In the genomic region with DNA sequence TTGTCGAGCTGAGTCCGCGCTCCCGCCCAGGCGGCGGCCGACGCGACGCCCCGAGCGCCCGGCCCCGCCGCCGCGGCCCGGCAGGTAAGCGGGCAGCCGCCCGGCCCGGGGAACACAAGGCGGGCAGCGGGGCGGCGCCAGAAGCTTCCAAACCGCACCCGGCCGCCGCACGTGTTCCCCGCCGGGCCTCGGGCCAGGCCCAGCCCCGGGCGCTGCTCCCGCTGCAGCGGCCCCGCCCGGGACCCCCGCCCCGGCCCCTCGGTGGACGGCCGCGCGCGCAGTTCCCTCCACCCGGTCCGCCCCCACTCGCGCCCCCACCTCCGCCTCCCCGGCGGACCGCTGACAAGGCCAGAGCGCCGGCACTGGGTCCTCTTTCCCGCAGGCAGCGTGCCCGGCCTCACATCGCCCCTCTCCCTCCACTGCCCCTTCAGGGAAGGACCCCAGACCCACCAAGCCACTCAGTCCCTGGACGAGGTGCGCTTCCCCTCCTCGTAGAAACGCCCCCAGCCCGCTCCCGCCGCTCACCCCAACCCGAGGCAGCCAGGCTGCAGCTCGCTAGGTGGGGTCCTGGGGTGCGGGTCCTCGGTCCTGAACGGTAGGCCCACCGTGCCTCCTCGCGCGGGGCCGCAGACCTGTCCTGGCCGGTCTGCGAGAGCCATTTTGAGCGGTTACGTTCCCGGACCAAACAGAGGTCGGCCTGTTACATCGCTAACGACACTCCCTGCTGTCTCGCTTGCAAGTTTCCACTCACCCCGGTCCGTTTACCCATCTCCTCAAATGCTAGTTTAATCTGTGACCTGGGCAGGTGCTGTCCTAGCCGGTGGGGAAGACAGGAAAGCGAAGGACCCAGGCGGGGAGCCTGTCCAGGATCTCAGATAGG, we compare ENCODE assay signal across 8 cellular contexts. TPM values are rescaled to one million over a fixed set of nuclear protein-coding genes. Genes with fewer than 3 reads are reported as not detected.
A peak's percentile ranks its signal among the peaks of the same experiment; 100 is the strongest.
DNase-seq lines count a peak whose midpoint lies in the region; TF ChIP-seq lines count a peak whose summit lies in the region.

No MANE protein-coding gene starts in this region.

- H3K9me3 ChIP-seq in iPS DF 6.9 (ENCODE audit: control insufficient read depth, insufficient read depth, low read length) (no peaks in the 10 kb centered on the region), skeletal muscle tissue (ENCODE audit: control insufficient read depth in 3 of 3, low read length in 3 of 3) (no peaks in the 10 kb centered on the region)

- H3K4me1 ChIP-seq in iPS DF 6.9 (ENCODE audit: control insufficient read depth, insufficient read depth, low read length) (peaks cover 11% of the 10 kb centered on the region), skeletal muscle tissue (ENCODE audit: control insufficient read depth in 3 of 3, insufficient read depth in 3 of 3, low read length in 3 of 3) (peaks cover 41 to 55% (median 44%) of the 10 kb centered on the region in 3 donors)

- TF ChIP-seq RAD21 in Ishikawa (IDR thresholded peaks at IDR 0.05; ENCODE audit: low read depth): no peak

- peak overlapping the region; percentile 95 for H3K4me3 Mint-ChIP-seq in activated naive CD8-positive, alpha-beta T cell

- H3K4me3 ChIP-seq in iPS DF 6.9 (ENCODE audit: low read length): peak overlapping the region; percentile 88
- H3K4me3 ChIP-seq in skeletal muscle tissue (ENCODE audit: low read length in 3 of 3): peak overlapping the region; percentile 89 to 95 (median 90)

- H3K9me3 Mint-ChIP-seq in activated naive CD8-positive, alpha-beta T cell (ENCODE audit: low read depth): no peaks in the 10 kb centered on the region

- peak overlapping the region; percentile 89 for H3K27ac Mint-ChIP-seq in activated naive CD8-positive, alpha-beta T cell

- peaks cover 37% of the 10 kb centered on the region for H3K4me1 Mint-ChIP-seq in activated naive CD8-positive, alpha-beta T cell (ENCODE audit: low read depth)

- H3K9ac ChIP-seq in skeletal muscle tissue (ENCODE audit: low read depth in 1 of 3, low read length in 3 of 3): peak overlapping the region; percentile 84 to 93 (median 87)

- whole genome bisulfite sequencing in iPS DF 6.9 (ENCODE audit: insufficient coverage, insufficient read length): no CpG with 5 or more reads among the region's 93 CpGs

- H3K27me3 ChIP-seq in iPS DF 6.9 (ENCODE audit: control insufficient read depth, insufficient read depth, low read length) (no peaks in the 10 kb centered on the region), skeletal muscle tissue (ENCODE audit: control insufficient read depth in 3 of 3, insufficient read depth in 3 of 3, low read length in 3 of 3) (no peaks in the 10 kb centered on the region)

- peaks cover 7% of the 10 kb centered on the region for H3K36me3 Mint-ChIP-seq in activated naive CD8-positive, alpha-beta T cell

- H3K27ac ChIP-seq in iPS DF 6.9 (ENCODE audit: low read length) (no peak overlapping the region), skeletal muscle tissue (ENCODE audit: low read depth, low read length) (peak overlapping the region; percentile 51)

- peak; percentile 58 for DNase-seq in D341Med (ENCODE audit: low spot score)
- DNase-seq in GM20000 (ENCODE audit: low spot score): peak; percentile 58
- no peak for DNase-seq in iPS DF 6.9 (ENCODE audit: low read depth, low spot score)
- DNase-seq in NOMO-1 treated with DMSO at 0.1 percent for 48 hours (lab: John Stamatoyannopoulos, UW; ENCODE audit: unreplicated experiment): no peak
- no peak for DNase-seq in occipital lobe (lab: John Stamatoyannopoulos, UW)

- TF ChIP-seq EP300 in Ishikawa (IDR thresholded peaks at IDR 0.05; ENCODE audit: borderline replicate concordance): no peak

- TF ChIP-seq CTCF in GM20000 (IDR thresholded peaks at IDR 0.05; ENCODE audit: extremely low read depth, missing control alignments): no peak

- no peaks in the 10 kb centered on the region for H3K27me3 Mint-ChIP-seq in activated naive CD8-positive, alpha-beta T cell

- peaks cover 6% of the 10 kb centered on the region; the same call in 1 of the 2 replicates for H3K36me3 ChIP-seq in iPS DF 6.9 (ENCODE audit: control insufficient read depth, insufficient read depth, low read length)
- peaks cover 10 to 19% (median 11%) of the 10 kb centered on the region in 3 donors for H3K36me3 ChIP-seq in skeletal muscle tissue (ENCODE audit: control insufficient read depth in 3 of 3, insufficient read depth in 3 of 3, low read length in 3 of 3)

TF ChIP-seq in Ishikawa, 13 proteins besides CTCF, POLR2A, EP300 and RAD21:
- TF ChIP-seq ZBTB7A (IDR thresholded peaks at IDR 0.05; ENCODE audit: low read depth) (peak; percentile 66; the same call in 1 of the 2 replicates), CEBPB (IDR thresholded peaks at IDR 0.05) (no peak), YY1 (IDR thresholded peaks at IDR 0.05; ENCODE audit: low read depth) (peak; percentile 65), CREB1 (IDR thresholded peaks at IDR 0.05; ENCODE audit: low read depth) (no peak), NFIC (IDR thresholded peaks at IDR 0.05) (no peak), TAF1 (IDR thresholded peaks at IDR 0.05; ENCODE audit: low read depth) (no peak), FOXM1 (IDR thresholded peaks at IDR 0.05; ENCODE audit: borderline replicate concordance, low read depth) (no peak)
TF ChIP-seq in Ishikawa: peak in this region for 2.

RNA-seq across cellular contexts. Expression of a gene that starts 0.5 kb away (rescaled TPM):
- total RNA-seq in skeletal muscle tissue (28.2 TPM), occipital lobe (26.4 TPM)

RNA-seq across cellular contexts. Expression of a gene that starts 28.0 kb away (rescaled TPM):
- not detected for total RNA-seq in skeletal muscle tissue
- total RNA-seq in occipital lobe: not detected

Comparison
In these comparisons a context has a peak if more than half of its experiments do, and no peak if none do; other contexts are left out.
1. DNase-seq: peak in D341Med (single experiment) and GM20000 (single experiment); none in iPS DF 6.9 (single experiment), NOMO-1 treated with DMSO at 0.1 percent for 48 hours (single experiment) and occipital lobe (single experiment).